In the genomic region with DNA sequence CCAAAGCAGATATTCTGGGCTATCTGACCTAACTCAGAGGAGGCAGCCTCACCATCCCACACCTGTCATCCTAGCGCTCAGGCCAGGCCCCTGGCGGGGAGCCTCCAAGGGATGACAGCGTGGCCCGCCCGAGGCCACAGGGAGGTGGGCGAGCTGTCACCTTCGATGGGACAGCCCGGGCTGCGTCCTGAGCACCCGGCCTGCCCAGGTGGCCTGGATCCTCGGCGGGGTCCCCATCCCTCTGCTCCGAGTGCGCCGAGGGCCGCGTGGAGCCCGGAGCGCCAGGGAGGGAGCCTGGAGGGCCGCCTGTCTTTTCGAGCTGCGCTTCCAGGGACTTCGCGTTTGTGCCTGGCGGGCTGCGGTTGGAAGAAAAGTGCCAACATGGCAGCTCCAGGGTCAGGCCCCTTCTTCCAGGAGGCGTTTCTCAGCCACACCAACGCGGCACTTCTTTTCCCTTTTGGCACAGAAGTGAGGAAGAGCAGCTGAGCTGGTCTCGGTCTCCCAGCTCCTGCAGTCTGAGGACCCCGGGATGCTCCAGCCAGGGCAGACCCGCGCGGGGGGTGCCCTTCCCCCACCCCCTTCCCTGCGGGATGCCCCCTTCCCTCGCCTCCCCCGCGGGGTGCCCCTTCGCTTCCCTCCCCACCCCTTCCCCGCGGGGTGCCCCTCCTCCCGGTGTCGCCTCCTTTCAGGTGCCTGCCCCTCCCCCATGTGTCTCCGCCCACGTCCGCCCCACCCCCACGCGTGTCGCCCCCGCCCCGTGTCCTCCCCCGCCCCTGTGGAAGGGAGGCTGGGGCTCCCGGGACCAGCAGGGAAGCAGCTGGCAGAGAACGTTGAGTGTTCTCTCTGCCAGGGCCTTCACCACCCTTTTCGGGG, we compare ENCODE assay signal across 8 cellular contexts. TPM values are rescaled to one million over a fixed set of nuclear protein-coding genes. Genes with fewer than 3 reads are reported as not detected.
DNase-seq lines count a peak whose midpoint lies in the region; ATAC-seq and TF ChIP-seq lines count a peak whose summit lies in the region.

No MANE protein-coding gene starts in this region.

- H3K9me3 ChIP-seq in T-helper 17 cell (ENCODE audit: control insufficient read depth, low read length, poor library complexity, severe bottlenecking): no peaks in the 10 kb centered on the region

- H3K4me1 Mint-ChIP-seq in HFFc6 (ENCODE audit: low read depth) (peaks cover 22% of the 10 kb centered on the region), T-helper 17 cell (peaks cover 18% of the 10 kb centered on the region)

- DNase-seq in EL: peak; percentile 47
- DNase-seq in HFFc6: no peak
- peak in 2 of 3 donors; percentile 41 to 43 for DNase-seq in T-helper 17 cell
- peak in 54 of 61 donors; percentile 4 to 93 (median 70) for DNase-seq in caudate nucleus (lab: John Stamatoyannopoulos, UW)
- no peak for DNase-seq in kidney epithelial cell (ENCODE audit: low read depth)
- peak; percentile 46 for DNase-seq in stimulated activated CD4-positive, alpha-beta T cell treated with anti-CD3 and anti-CD28 coated beads, Interleukin-4, amount 100 ng/mL, for 1 hour
- no peak for DNase-seq in NCI-H226

- no peaks in the 10 kb centered on the region for H3K27me3 ChIP-seq in kidney epithelial cell (ENCODE audit: control insufficient read depth, insufficient read depth, low read length)

- peak overlapping the region; percentile 77 for H3K27ac ChIP-seq in caudate nucleus (ENCODE audit: low read depth, low read length)

- H3K4me3 ChIP-seq in kidney epithelial cell (ENCODE audit: low read depth, low read length): peak overlapping the region; percentile 40

- ATAC-seq in T-helper 17 cell (peak; percentile 39), GM18858 (IDR thresholded peaks at IDR 0.05; ENCODE audit: unreplicated experiment) (no peak)

- H3K27ac Mint-ChIP-seq in HFFc6: peak overlapping the region; percentile 81; the same call in 1 of the 2 replicates
- peak overlapping the region; percentile 82 for H3K27ac Mint-ChIP-seq in T-helper 17 cell

- no peaks in the 10 kb centered on the region for H3K36me3 Mint-ChIP-seq in HFFc6 (ENCODE audit: low read depth)
- H3K36me3 Mint-ChIP-seq in T-helper 17 cell (ENCODE audit: low read depth): no peaks in the 10 kb centered on the region

- no peak for TF ChIP-seq CTCF in HFFc6 (IDR thresholded peaks at IDR 0.05)
- TF ChIP-seq CTCF in kidney epithelial cell (IDR thresholded peaks at IDR 0.05; ENCODE audit: insufficient read depth, low read length, poor library complexity, severe bottlenecking): no peak

- H3K4me3 Mint-ChIP-seq in HFFc6 (peak overlapping the region; percentile 84), T-helper 17 cell (peak overlapping the region; percentile 93)

- peaks cover 8% of the 10 kb centered on the region for H3K27me3 Mint-ChIP-seq in HFFc6 (ENCODE audit: insufficient read depth)
- H3K27me3 Mint-ChIP-seq in T-helper 17 cell: no peaks in the 10 kb centered on the region

- H3K9me3 Mint-ChIP-seq in HFFc6: no peaks in the 10 kb centered on the region

- H3K36me3 ChIP-seq in kidney epithelial cell (ENCODE audit: control insufficient read depth, insufficient read depth, low read length): no peaks in the 10 kb centered on the region

RNA-seq across cellular contexts. Expression of gene GJA3, which starts 42.3 kb away (rescaled TPM):
- under 1 TPM; 0.09 to 0.14 (median 0.11) TPM for total RNA-seq in HFFc6 (2021; fragmentation: NEBNext Ultra II Directional; extraction: Animal tissue kit (Norgen Biotek cat#: 25700))
- total RNA-seq in T-helper 17 cell: under 1 TPM in 1 of 2 donors, not detected in 1; 0.12 TPM
- 0.96 and 1.0 TPM in 2 replicates for total RNA-seq in kidney epithelial cell

Comparison
In these comparisons a context has a peak if more than half of its experiments do, and no peak if none do; other contexts are left out.
1. DNase-seq: peak in EL (single experiment), T-helper 17 cell (2 of 3), caudate nucleus (54 of 61) and stimulated activated CD4-positive, alpha-beta T cell treated with anti-CD3 and anti-CD28 coated beads, Interleukin-4, amount 100 ng/mL, for 1 hour (single experiment); none in HFFc6 (single experiment), kidney epithelial cell (single experiment) and NCI-H226 (single experiment).